In genomic region chr5:154598021-154598420, GRCh38 we compare ENCODE assay signal across 10 cellular contexts.
"Had no signal": no experiment of that assay in that cellular context is flagged by ENCODE, and none has a peak within 500 bp of the region (broad histone marks: within the 10 kb centered on the region; RNA-seq: fewer than 3 reads in every experiment).

No MANE protein-coding gene starts in this region.

- H3K9ac ChIP-seq: GM23248, KMS-11 had no signal

- ATAC-seq: HepG2 had no signal

- FAIRE-seq: H54, HepG2 had no signal

- H2AFZ ChIP-seq: GM23248 had no signal

- H3K4me2 ChIP-seq: KMS-11 had no signal

- DNase-seq: GM23248, GOT3, H9, HCEC 1CT, HFFc6, KBM-7 had no signal

- H3K27ac ChIP-seq: GM23248, HL-60, KMS-11 had no signal

- H3K4me3 ChIP-seq: GM23248 had no signal
